24 cellular contexts compared by ENCODE assay signal in genomic region chr2:205787761-205788160, GRCh38.
"Had no signal": no experiment of that assay in that cellular context is flagged by ENCODE, and none has a peak within 500 bp of the region (broad histone marks: within the 10 kb centered on the region; RNA-seq: fewer than 3 reads in every experiment).

No MANE protein-coding gene starts in this region.

- H3K4me3 Mint-ChIP-seq: activated CD4-positive, alpha-beta T cell treated with anti-CD3 and anti-CD28 coated beads for 36 hours; activated naive CD8-positive, alpha-beta T cell treated with anti-CD3 and anti-CD28 coated beads for 36 hours; activated T-cell treated with anti-CD3 and anti-CD28 coated beads, Interleukin-2, amount 50 U/mL, for 4 hours; effector memory CD8-positive, alpha-beta T cell; naive thymus-derived CD8-positive, alpha-beta T cell; stimulated activated naive CD8-positive, alpha-beta T cell treated with anti-CD3 and anti-CD28 coated beads, Interleukin-15, amount 100 ng/mL, for 72 hours; type B pancreatic cell; WTC11 had no signal

- DNase-seq: activated CD4-positive, alpha-beta T cell treated with anti-CD3 and anti-CD28 coated beads for 36 hours; activated CD4-positive, alpha-beta T cell treated with anti-CD3 and anti-CD28 coated beads, Interleukin-2, amount 50 U/mL, for 4 hours; activated CD8-positive, alpha-beta memory T cell treated with anti-CD3 and anti-CD28 coated beads, Interleukin-2, amount 50 U/mL, for 48 hours; activated naive CD4-positive, alpha-beta T cell; activated naive CD8-positive, alpha-beta T cell treated with anti-CD3 and anti-CD28 coated beads for 36 hours; activated T-cell treated with anti-CD3 and anti-CD28 coated beads, Interleukin-2, amount 50 U/mL, for 4 hours; colonic mucosa; dorsolateral prefrontal cortex; effector memory CD8-positive, alpha-beta T cell; esophagus squamous epithelium; heart right ventricle; kidney; left ventricle myocardium inferior; mesenchymal stem cell; naive thymus-derived CD8-positive, alpha-beta T cell; stimulated activated CD4-positive, alpha-beta T cell treated with anti-CD3 and anti-CD28 coated beads, Interleukin-12 subunit alpha, Interleukin-12 subunit beta, amount 100 ng/mL, for 4 hours; stimulated activated CD4-positive, alpha-beta T cell treated with anti-CD3 and anti-CD28 coated beads, Interleukin-1b, Interleukin-23, amount 100 ng/mL, for 48 hours; stimulated activated naive CD8-positive, alpha-beta T cell treated with anti-CD3 and anti-CD28 coated beads, Interleukin-15, amount 100 ng/mL, for 72 hours; T-helper 9 cell had no signal

- H3K9me3 ChIP-seq: colonic mucosa, esophagus squamous epithelium, heart right ventricle, left ventricle myocardium inferior, suprapubic skin had no signal

- H3K4me1 ChIP-seq: colonic mucosa, esophagus squamous epithelium, left ventricle myocardium inferior, suprapubic skin had no signal

- H3K4me1 Mint-ChIP-seq: stimulated activated naive CD8-positive, alpha-beta T cell treated with anti-CD3 and anti-CD28 coated beads, Interleukin-15, amount 100 ng/mL, for 72 hours had no signal

- H3K36me3 ChIP-seq: colonic mucosa, esophagus squamous epithelium, left ventricle myocardium inferior, suprapubic skin had no signal

- H3K9me3 Mint-ChIP-seq: activated naive CD8-positive, alpha-beta T cell treated with anti-CD3 and anti-CD28 coated beads for 36 hours; activated T-cell treated with anti-CD3 and anti-CD28 coated beads, Interleukin-2, amount 50 U/mL, for 4 hours; activated T-helper 2 cell treated with anti-CD3 and anti-CD28 coated beads, Interferon-gamma antibody, Interleukin-2, Interleukin-4, amounts not matched to agents 10 μg/mL and 5 μg/mL and 100 μg/mL, durations not matched to agents 14 hours and 24 hours and 36 hours; effector memory CD8-positive, alpha-beta T cell; naive thymus-derived CD8-positive, alpha-beta T cell; stimulated activated naive CD8-positive, alpha-beta T cell treated with anti-CD3 and anti-CD28 coated beads, Interleukin-15, amount 100 ng/mL, for 72 hours had no signal

- ATAC-seq: activated CD4-positive, alpha-beta T cell treated with anti-CD3 and anti-CD28 coated beads for 36 hours; activated T-cell treated with anti-CD3 and anti-CD28 coated beads, Interleukin-2, amount 50 U/mL, for 4 hours; effector memory CD8-positive, alpha-beta T cell; naive thymus-derived CD8-positive, alpha-beta T cell; stimulated activated naive CD8-positive, alpha-beta T cell treated with anti-CD3 and anti-CD28 coated beads, Interleukin-15, amount 100 ng/mL, for 72 hours; WTC11 had no signal

- H3K27me3 Mint-ChIP-seq: activated naive CD8-positive, alpha-beta T cell treated with anti-CD3 and anti-CD28 coated beads for 36 hours had no signal

- FAIRE-seq: bronchial epithelial cell, kidney had no signal

- H3K27ac ChIP-seq: colonic mucosa, dorsolateral prefrontal cortex, heart right ventricle, left ventricle myocardium inferior, suprapubic skin had no signal

- H3K27me3 ChIP-seq: colonic mucosa, dorsolateral prefrontal cortex, esophagus squamous epithelium, heart right ventricle, suprapubic skin had no signal

- H3K4me3 ChIP-seq: colonic mucosa, dorsolateral prefrontal cortex, esophagus squamous epithelium, heart right ventricle, left ventricle myocardium inferior, suprapubic skin had no signal

- H3K36me3 Mint-ChIP-seq: activated naive CD8-positive, alpha-beta T cell treated with anti-CD3 and anti-CD28 coated beads for 36 hours; naive thymus-derived CD8-positive, alpha-beta T cell; WTC11 had no signal

- H3K27ac Mint-ChIP-seq: activated CD4-positive, alpha-beta T cell treated with anti-CD3 and anti-CD28 coated beads for 36 hours; activated naive CD8-positive, alpha-beta T cell treated with anti-CD3 and anti-CD28 coated beads for 36 hours; activated T-helper 2 cell treated with anti-CD3 and anti-CD28 coated beads, Interferon-gamma antibody, Interleukin-2, Interleukin-4, amounts not matched to agents 10 μg/mL and 5 μg/mL and 100 μg/mL, durations not matched to agents 14 hours and 24 hours and 36 hours; effector memory CD8-positive, alpha-beta T cell; naive thymus-derived CD8-positive, alpha-beta T cell; stimulated activated naive CD8-positive, alpha-beta T cell treated with anti-CD3 and anti-CD28 coated beads, Interleukin-15, amount 100 ng/mL, for 72 hours; type B pancreatic cell; WTC11 had no signal
